14 cellular contexts compared by ENCODE assay signal in the genomic region with DNA sequence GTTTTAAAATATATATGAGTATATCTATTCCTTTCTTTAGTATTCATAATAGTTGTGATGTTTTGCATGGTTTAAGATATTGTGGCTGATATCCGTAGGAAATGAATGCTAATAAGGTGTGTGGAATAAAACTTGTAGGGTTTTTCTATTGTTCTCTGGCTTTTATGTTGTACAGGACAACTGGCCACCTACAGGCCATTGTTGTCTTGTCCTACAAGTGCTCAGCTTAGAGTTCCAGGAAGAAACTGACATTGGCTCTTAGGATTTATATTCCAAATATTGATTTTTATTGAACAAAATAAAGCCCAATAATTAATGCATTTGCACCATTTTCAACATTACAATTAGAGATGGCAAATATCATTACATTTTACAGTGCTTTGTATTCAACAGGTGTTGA.
DNase-seq lines count a peak whose midpoint lies in the region; ATAC-seq and TF ChIP-seq lines count a peak whose summit lies in the region.
"Had no signal": no experiment of that assay in that cellular context is flagged by ENCODE, and none has a peak within 500 bp of the region (broad histone marks: within the 10 kb centered on the region; RNA-seq: fewer than 3 reads in every experiment).

No MANE protein-coding gene starts in this region.

- H3K36me3 Mint-ChIP-seq in neural crest cell (ENCODE audit: low read depth): peaks cover 2% of the 10 kb centered on the region

- H3K27me3 ChIP-seq in brain microvascular endothelial cell (replicated peaks): no peaks in the 10 kb centered on the region

- ATAC-seq in GM21515 (IDR thresholded peaks at IDR 0.05; ENCODE audit: unreplicated experiment): no peak
- ATAC-seq: GM12878, K562 had no signal

- peak; percentile 24; the same call in 1 of the 2 replicates for TF ChIP-seq CTCF in C4-2B (conservative IDR thresholded peaks at IDR 0.05)
- peak; percentile 11 for TF ChIP-seq CTCF in brain microvascular endothelial cell (IDR thresholded peaks at IDR 0.05; ENCODE audit: low read depth, low read length, missing control alignments)
- TF ChIP-seq CTCF in neural crest cell (conservative IDR thresholded peaks at IDR 0.05): peak; percentile 36

- DNase-seq in NCI-H69 (lab: John Stamatoyannopoulos, UW) (peak; percentile 6), brain microvascular endothelial cell (no peak), neural crest cell (ENCODE audit: low read depth, low spot score) (no peak), head of caudate nucleus (no peak), amygdala (lab: John Stamatoyannopoulos, UW) (no peak), NCI-H1092 (lab: John Stamatoyannopoulos, UW) (no peak)
- DNase-seq: Caco-2; CD8-positive, alpha-beta memory T cell; GOT3; H9 had no signal

- no peaks in the 10 kb centered on the region for H3K4me1 Mint-ChIP-seq in neural crest cell
- H3K4me1 Mint-ChIP-seq: CD8-positive, alpha-beta memory T cell had no signal

- intact Hi-C loops in head of caudate nucleus (cut with DNase I): no loop called here

- peaks cover under 1% of the 10 kb centered on the region for H3K27me3 Mint-ChIP-seq in neural crest cell (ENCODE audit: low read depth)
- H3K27me3 Mint-ChIP-seq: CD8-positive, alpha-beta memory T cell had no signal

- in situ Hi-C loops in brain microvascular endothelial cell (cut with HindIII; ENCODE audit: low pct_ligation_motif_present, low sequenced_read_pairs): no loop called here

- H3K36me3 ChIP-seq in brain microvascular endothelial cell (replicated peaks): no peaks in the 10 kb centered on the region

- H3K27ac ChIP-seq in C4-2B (no peak overlapping the region), brain microvascular endothelial cell (no peak overlapping the region)

- H3K4me3 Mint-ChIP-seq in neural crest cell: no peak overlapping the region
- H3K4me3 Mint-ChIP-seq: CD8-positive, alpha-beta memory T cell; H9 had no signal

- H3K4me3 ChIP-seq in brain microvascular endothelial cell (ENCODE audit: low read depth, low read length): no peak overlapping the region
- H3K4me3 ChIP-seq: GM12878, K562 had no signal

- peaks cover 4% of the 10 kb centered on the region for H3K9me3 Mint-ChIP-seq in neural crest cell

- no peak overlapping the region for H3K27ac Mint-ChIP-seq in neural crest cell (ENCODE audit: unreplicated experiment)
- H3K27ac Mint-ChIP-seq: CD8-positive, alpha-beta memory T cell; H9 had no signal
